Comparison of ENCODE assay signal across 8 cellular contexts in genomic region chr6:149862424-149862738, GRCh38. TPM values are rescaled to one million over a fixed set of nuclear protein-coding genes. Genes with fewer than 3 reads are reported as not detected.
DNase-seq lines count a peak whose midpoint lies in the region; ATAC-seq, FAIRE-seq and TF ChIP-seq lines count a peak whose summit lies in the region.
"Not testable (repeated sequence)": the region's sequence is repeated elsewhere in the genome, so short reads cannot be mapped to it uniquely, and the experiment has no call there.

No MANE protein-coding gene starts in this region.

- POLR2A ChIA-PET in IMR-90 (lab: Charles Lee; ENCODE audit: unreplicated experiment); K562 (lab: Yijun Ruan, JAX): not testable (repeated sequence)
- POLR2A ChIA-PET in WTC11 (lab: Charles Lee), result interaction anchor here (0.6 kb wide), 1 partner anchor 60 kb away, joined by 4 read pairs; no protein-coding TSS in a partner anchor
- POLR2A ChIA-PET in endothelial cell of umbilical vein (lab: Charles Lee), result interaction anchor here (0.7 kb wide), 1 partner anchor 36 kb away, joined by 3 read pairs; the partner anchor contains the start of gene RAET1E

- H2BK120ac ChIP-seq in IMR-90 (ENCODE audit: low read depth, low read length), result peak overlapping the region; percentile 86

- peaks cover 13% of the 10 kb centered on the region for H3K9me1 ChIP-seq in IMR-90 (ENCODE audit: insufficient read depth, low read length)
- not testable (repeated sequence) for H3K9me1 ChIP-seq in K562 (ENCODE audit: control insufficient read depth, insufficient read depth, low read length); endothelial cell of umbilical vein (replicated peaks; ENCODE audit: control insufficient read depth, extremely low read depth, insufficient read depth, low read length)

- H3K9me3 ChIP-seq in BE2C; IMR-90 (ENCODE audit: control insufficient read depth, insufficient read depth, low read length); K562 (replicated peaks; ENCODE audit: control insufficient read depth, insufficient read depth, low read depth, low read length); endothelial cell of umbilical vein (replicated peaks; ENCODE audit: control insufficient read depth, insufficient read depth, low read length); left lung; osteoblast (ENCODE audit: low read depth, low read length); stomach smooth muscle (ENCODE audit: control insufficient read depth in 2 of 2, low read length in 2 of 2): not testable (repeated sequence)

- peak overlapping the region; percentile 68 for H2BK5ac ChIP-seq in IMR-90 (ENCODE audit: low read depth, low read length, poor library complexity, severe bottlenecking)

- peak overlapping the region; percentile 17; the same call in 1 of the 2 replicates for H4K5ac ChIP-seq in IMR-90 (ENCODE audit: low read depth, low read length)

- not testable (repeated sequence) for H3K4me1 ChIP-seq in BE2C
- H3K4me1 ChIP-seq in IMR-90 (ENCODE audit: control insufficient read depth, insufficient read depth, low read length) (peaks cover 24% of the 10 kb centered on the region), K562 (replicated peaks in 1 of 2; ENCODE audit: control insufficient read depth in 2 of 2, insufficient read depth in 2 of 2, low read length in 2 of 2) (peaks cover 28 to 29% of the 10 kb centered on the region in 2 experiments; a peak in 4 of 5 replicates), endothelial cell of umbilical vein (ENCODE audit: control insufficient read depth, extremely low read depth, insufficient read depth, low read length) (peaks cover 43% of the 10 kb centered on the region), left lung (peaks cover 6 to 30% of the 10 kb centered on the region in 2 donors), osteoblast (ENCODE audit: insufficient read depth, low read length) (peaks cover 36% of the 10 kb centered on the region), stomach smooth muscle (ENCODE audit: control insufficient read depth, insufficient read depth, low read length) (peaks cover 20% of the 10 kb centered on the region)

- not testable (repeated sequence) for H3K27me3 ChIP-seq in BE2C; IMR-90 (ENCODE audit: control insufficient read depth, insufficient read depth, low read length); endothelial cell of umbilical vein (ENCODE audit: control insufficient read depth in 2 of 2, insufficient read depth in 2 of 2, low read length in 2 of 2); osteoblast (ENCODE audit: insufficient read depth, low read length); stomach smooth muscle (ENCODE audit: control insufficient read depth in 1 of 2, insufficient read depth in 2 of 2, low read length in 2 of 2)
- H3K27me3 ChIP-seq in K562 (ENCODE audit: control insufficient read depth in 2 of 2, insufficient read depth in 2 of 2, low read length in 2 of 2) (peaks cover 0 to 13% of the 10 kb centered on the region in 2 experiments; a peak in 3 of 5 replicates), left lung (peaks cover 0 to 20% of the 10 kb centered on the region in 2 donors)

- not testable (repeated sequence) for FAIRE-seq in K562 (lab: Jason Lieb, UNC); endothelial cell of umbilical vein (lab: Jason Lieb, UNC)

- not testable (repeated sequence) for TF ChIP-seq EP300 in K562 (IDR thresholded peaks at IDR 0.05; ENCODE audit: low read length)

- intact Hi-C loops in IMR-90 (cut with micrococcal nuclease); left lung (cut with DNase I): not testable (repeated sequence)
- intact Hi-C loops in K562 (cut with micrococcal nuclease), result loop anchor here (10.0 kb wide), 1 partner anchor 298 kb away; the partner anchor contains the start of gene GINM1
- intact Hi-C loops in endothelial cell of umbilical vein (cut with micrococcal nuclease), result loop anchor here (2.0 kb wide), 1 partner anchor 144 kb away; the partner anchor contains the start of gene LATS1

- peak overlapping the region; percentile 74 for H3K4me3 Mint-ChIP-seq in WTC11

- not testable (repeated sequence) for H3K36me3 Mint-ChIP-seq in WTC11

- no CpG with 5 or more reads among the region's 12 CpGs for WGBS in IMR-90 (ENCODE audit: extremely low coverage in 2 of 2, insufficient read length in 1 of 2), 2 experiments
- 77% methylated on average over 6 of the region's 12 CpGs for WGBS in K562 (ENCODE audit: insufficient coverage, low coverage, missing lambda C conversion rate)

- peak overlapping the region; percentile 86 for H3K23ac ChIP-seq in IMR-90 (ENCODE audit: low read depth, low read length)

- dilution Hi-C loops in IMR-90 (cut with HindIII; ENCODE audit: low sequenced_read_pairs, unreplicated experiment); endothelial cell of umbilical vein (cut with MboI; ENCODE audit: extremely low pct_ligation_motif_present, low sequenced_read_pairs): not testable (repeated sequence)

- H3K27me3 Mint-ChIP-seq in WTC11 (ENCODE audit: low read depth), result peaks cover 15% of the 10 kb centered on the region

- peak overlapping the region; percentile 61; the same call in 2 of the 3 replicates for H2BK15ac ChIP-seq in IMR-90 (ENCODE audit: low read depth, low read length)

- peak overlapping the region; percentile 37; the same call in 1 of the 2 replicates for H3K9ac ChIP-seq in IMR-90 (ENCODE audit: low read depth, low read length)
- not testable (repeated sequence) for H3K9ac ChIP-seq in K562 (ENCODE audit: insufficient read depth in 1 of 2, low read depth in 2 of 2, low read length in 2 of 2); endothelial cell of umbilical vein (replicated peaks; ENCODE audit: extremely low read depth, insufficient read depth, low read length)
- peak overlapping the region in 1 of 2 donors; percentile 80 for H3K9ac ChIP-seq in stomach smooth muscle (ENCODE audit: low read length in 2 of 2)

- peak overlapping the region; percentile 51 for H3K18ac ChIP-seq in IMR-90 (ENCODE audit: low read depth, low read length)

- H3K79me1 ChIP-seq in IMR-90 (ENCODE audit: low read depth in 1 of 2, low read length in 2 of 2), result peaks cover 12 to 33% of the 10 kb centered on the region in 2 experiments

- H3K4me2 ChIP-seq in IMR-90 (ENCODE audit: low read depth, low read length) (peak overlapping the region; percentile 90), endothelial cell of umbilical vein (ENCODE audit: insufficient read depth, low read length) (peak overlapping the region; percentile 93), osteoblast (ENCODE audit: insufficient read depth, low read length) (peak overlapping the region; percentile 85)
- not testable (repeated sequence) for H3K4me2 ChIP-seq in K562 (ENCODE audit: insufficient read depth, low read length)

- peak overlapping the region; percentile 45; the same call in 1 of the 2 replicates for H3K14ac ChIP-seq in IMR-90 (replicated peaks; ENCODE audit: low read depth, low read length)

- not testable (repeated sequence) for H3K79me2 ChIP-seq in K562 (ENCODE audit: control insufficient read depth, insufficient read depth, low read length)
- H3K79me2 ChIP-seq in endothelial cell of umbilical vein (ENCODE audit: control insufficient read depth, insufficient read depth, low read length), result peaks cover 28% of the 10 kb centered on the region
- H3K79me2 ChIP-seq in osteoblast (ENCODE audit: insufficient read depth, low read length), result peaks cover 46% of the 10 kb centered on the region

- H2AK5ac ChIP-seq in IMR-90 (ENCODE audit: low read depth, low read length), result peak overlapping the region; percentile 90; the same call in 1 of the 2 replicates

- H3K4me3 ChIP-seq in BE2C (ENCODE audit: low read depth, low read length) (peak overlapping the region; percentile 79), IMR-90 (ENCODE audit: insufficient read depth, low read depth, low read length) (peak overlapping the region; percentile 54), endothelial cell of umbilical vein (replicated peaks in 1 of 3; ENCODE audit: insufficient read depth in 1 of 3, low read depth in 1 of 3, low read length in 3 of 3) (peak overlapping the region in 2 of 3 experiments; percentile 84 to 91), left lung (peak overlapping the region; percentile 64 to 70), osteoblast (ENCODE audit: insufficient read depth, low read length) (peak overlapping the region; percentile 78), stomach smooth muscle (ENCODE audit: low read length in 2 of 2) (peak overlapping the region; percentile 76 to 81)
- H3K4me3 ChIP-seq in K562, result not testable (repeated sequence)

- peak overlapping the region; percentile 88 for H3K4ac ChIP-seq in IMR-90 (ENCODE audit: low read depth, low read length)

- TF ChIP-seq POLR2A in IMR-90 (IDR thresholded peaks at IDR 0.05; ENCODE audit: low read depth, low read length); K562 (conservative IDR thresholded peaks at IDR 0.05); endothelial cell of umbilical vein (IDR thresholded peaks at IDR 0.05; ENCODE audit: low read depth, low read length): not testable (repeated sequence)

- H3K27ac ChIP-seq in IMR-90 (ENCODE audit: insufficient read depth, low read length) (peak overlapping the region; percentile 89), left lung (peak overlapping the region; percentile 84 to 92), osteoblast (ENCODE audit: low read depth, low read length) (peak overlapping the region; percentile 93), stomach smooth muscle (ENCODE audit: low read length) (peak overlapping the region; percentile 79)
- not testable (repeated sequence) for H3K27ac ChIP-seq in K562 (ENCODE audit: extremely low read depth, low read depth, low read length); endothelial cell of umbilical vein (ENCODE audit: insufficient read depth, low read depth, low read length)

- not testable (repeated sequence) for ATAC-seq in IMR-90 (ENCODE audit: low read depth); WTC11; K562; left lung

- in situ Hi-C loops in IMR-90 (cut with MboI; ENCODE audit: low sequenced_read_pairs); K562 (cut with MboI): not testable (repeated sequence)

- H3K9me3 Mint-ChIP-seq in WTC11, result not testable (repeated sequence)

- BruUV-seq in IMR-90 (replicated peaks; lab: Mats Ljungman, UMichigan); K562 (replicated peaks; lab: Mats Ljungman, UMichigan); endothelial cell of umbilical vein (replicated peaks; lab: Mats Ljungman, UMichigan): not testable (repeated sequence)

- peak overlapping the region; percentile 90 for H4K91ac ChIP-seq in IMR-90 (ENCODE audit: insufficient read depth, low read depth, low read length)

- TF ChIP-seq CTCF in BE2C (IDR thresholded peaks at IDR 0.05; ENCODE audit: low read depth, low read length); IMR-90 (conservative IDR thresholded peaks at IDR 0.05; ENCODE audit: low read depth, low read length); WTC11 (IDR thresholded peaks at IDR 0.05); K562 (IDR thresholded peaks at IDR 0.05 in 2 of 3, conservative IDR thresholded peaks at IDR 0.05 in 1 of 3; ENCODE audit: insufficient read depth in 2 of 3, low read depth in 1 of 3, low read length in 3 of 3); endothelial cell of umbilical vein (IDR thresholded peaks at IDR 0.05; ENCODE audit: extremely low read depth in 1 of 2, insufficient read depth in 1 of 2, low read depth in 1 of 2, low read length in 2 of 2); left lung (IDR thresholded peaks at IDR 0.05); osteoblast (IDR thresholded peaks at IDR 0.05; ENCODE audit: extremely low read depth, low read depth, low read length): not testable (repeated sequence)

- peak overlapping the region; percentile 93 for H2BK20ac ChIP-seq in IMR-90 (ENCODE audit: low read depth, low read length)

- H2AK9ac ChIP-seq in IMR-90 (replicated peaks; ENCODE audit: low read depth, low read length, poor library complexity), result not testable (repeated sequence)

- TF ChIP-seq RAD21 in IMR-90 (IDR thresholded peaks at IDR 0.05; ENCODE audit: low read length); K562 (CRISPR knock-in tag; conservative IDR thresholded peaks at IDR 0.05 in 1 of 2, IDR thresholded peaks at IDR 0.05 in 1 of 2): not testable (repeated sequence)

- not testable (repeated sequence) for H3K27ac Mint-ChIP-seq in WTC11

- not testable (repeated sequence) for H2AFZ ChIP-seq in IMR-90 (replicated peaks; ENCODE audit: low read length, poor library complexity); K562 (ENCODE audit: low read depth, low read length); endothelial cell of umbilical vein (ENCODE audit: low read depth, low read length); osteoblast (ENCODE audit: low read length)

- CTCF ChIA-PET in IMR-90 (lab: Yijun Ruan, JAX), result interaction anchor here (0.6 to 1.4 kb wide), 3 partner anchors 18 to 364 kb away, joined by 3 to 7 read pairs (median 3); no protein-coding TSS in a partner anchor
- CTCF ChIA-PET in WTC11 (lab: Charles Lee), result interaction anchor here (0.6 to 0.8 kb wide), 2 partner anchors 63 to 1032 kb away, joined by 4 read pairs; no protein-coding TSS in a partner anchor
- CTCF ChIA-PET in K562 (lab: Yijun Ruan, JAX; ENCODE audit: low intra/inter-chr PET ratio), result not testable (repeated sequence)
- CTCF ChIA-PET in endothelial cell of umbilical vein (lab: Charles Lee), result interaction anchor here (1.4 to 5.1 kb wide), 3 partner anchors 15 to 23 kb away, joined by 4 to 40 read pairs (median 10); no protein-coding TSS in a partner anchor

- H4K8ac ChIP-seq in IMR-90 (ENCODE audit: low read depth in 2 of 2, low read length in 2 of 2), result peak overlapping the region; percentile 4 to 56; a peak in 2 of 4 replicates

- H4K20me1 ChIP-seq in IMR-90 (ENCODE audit: insufficient read depth, low read length), result peaks cover 16% of the 10 kb centered on the region
- not testable (repeated sequence) for H4K20me1 ChIP-seq in K562 (replicated peaks; ENCODE audit: control insufficient read depth, insufficient read depth, low read length); endothelial cell of umbilical vein (replicated peaks; ENCODE audit: control insufficient read depth, extremely low read depth, insufficient read depth, low read length); osteoblast (ENCODE audit: insufficient read depth, low read length)

- H3K36me3 ChIP-seq in BE2C; IMR-90 (ENCODE audit: control insufficient read depth, insufficient read depth, low read length); K562 (ENCODE audit: control insufficient read depth, insufficient read depth, low read length); endothelial cell of umbilical vein (ENCODE audit: control insufficient read depth in 2 of 2, extremely low read depth in 1 of 2, insufficient read depth in 2 of 2, low read length in 2 of 2); left lung; osteoblast (ENCODE audit: insufficient read depth, low read length); stomach smooth muscle (ENCODE audit: control insufficient read depth in 2 of 2, insufficient read depth in 2 of 2, low read length in 2 of 2): not testable (repeated sequence)

- peaks cover 41% of the 10 kb centered on the region for H3K4me1 Mint-ChIP-seq in WTC11

- not testable (repeated sequence) for DNase-seq in BE2C; IMR-90; WTC11 (ENCODE audit: low spot score); K562 (ENCODE audit: extremely low read depth in 1 of 4, low spot score in 3 of 4); endothelial cell of umbilical vein (ENCODE audit: low read depth, low spot score); left lung; osteoblast (ENCODE audit: insufficient read length, low spot score, missing footprints)

- peak overlapping the region; percentile 50; the same call in 1 of the 2 replicates for H3K56ac ChIP-seq in IMR-90 (ENCODE audit: extremely low read depth, insufficient read depth, low read length)

RNA-seq across cellular contexts. Expression of gene LRP11, which starts 1.8 kb away (rescaled TPM):
- polyA plus RNA-seq in BE2C (2012; ENCODE audit: insufficient read depth, insufficient read length, low read depth), result 4.3 TPM
- total RNA-seq in IMR-90 (2012; rRNA removed), result 63.8 and 74.7 TPM in 2 replicates
- 46.5 and 48.8 TPM in 2 replicates for polyA plus RNA-seq in IMR-90 (2012; rRNA removed)
- polyA plus RNA-seq in IMR-90 (2012; cell fraction: cytosol; rRNA removed), result 17.7 and 33.4 TPM in 2 replicates
- 21.3 and 25.1 TPM in 2 replicates for polyA plus RNA-seq in IMR-90 (2012; cell fraction: nucleus; rRNA removed; ENCODE audit: low replicate concordance)
- total RNA-seq in WTC11 (2021), result 19.8 to 22.5 TPM (median 22.2 TPM) in 3 replicates
- 3.8 and 4.9 TPM in 2 replicates for total RNA-seq in K562 (2011; cell fraction: chromatin; rRNA removed; ENCODE audit: low replicate concordance)
- 3.8 TPM in 2 replicates for total RNA-seq in K562 (2011; cell fraction: nucleolus; rRNA removed)
- total RNA-seq in K562 (2011; cell fraction: nucleoplasm; rRNA removed), result 3.6 and 5.7 TPM in 2 replicates
- total RNA-seq in K562 (2014; rRNA removed), result 2.2 and 4.6 TPM in 2 replicates
- total RNA-seq in K562 (2014; rRNA removed; fragmentation: Illumina TruSeq; extraction: Trizol), result 2.7 and 3.5 TPM in 2 replicates
- total RNA-seq in K562 (2015; rRNA removed; fragmentation: Illumina TruSeq; extraction: Trizol), result 2.4 and 2.6 TPM in 2 replicates
- total RNA-seq in K562 (2021), result 2.9 and 3.6 TPM in 2 replicates
- polyA plus RNA-seq in K562 (2011; rRNA removed), result 2.6 and 8.2 TPM in 2 replicates
- 3.2 and 7.3 TPM in 2 replicates for polyA plus RNA-seq in K562 (2011; cell fraction: cytosol; rRNA removed)
- 1.8 and 5.8 TPM in 2 replicates for polyA plus RNA-seq in K562 (2011; cell fraction: nucleus; rRNA removed)
- 2.6 and 2.7 TPM in 2 replicates for polyA plus RNA-seq in K562 (2012)
- 1.8 and 3.4 TPM in 2 replicates for polyA plus RNA-seq in K562 (2014; fragmentation: Illumina TruSeq; extraction: Trizol)
- under 1 TPM; 0.51 to 0.94 TPM for polyA plus RNA-seq in K562 (2014; fragmentation: Nextera tagmentation; extraction: Ambion mirVana)
- 2.0 and 2.1 TPM in 2 replicates for polyA plus RNA-seq in K562 (2014; rRNA removed)
- 3.6 and 13.1 TPM in 2 replicates for polyA minus RNA-seq in K562 (2011; rRNA and poly(A)+ RNA removed)
- 3.4 and 9.2 TPM in 2 replicates for polyA minus RNA-seq in K562 (2011; cell fraction: cytosol; rRNA and poly(A)+ RNA removed)
- polyA minus RNA-seq in K562 (2011; cell fraction: nucleus; rRNA and poly(A)+ RNA removed), result 2.2 and 5.2 TPM in 2 replicates
- total RNA-seq in endothelial cell of umbilical vein, result 29.9 and 59.1 TPM in 2 replicates
- polyA plus RNA-seq in endothelial cell of umbilical vein, result 17.5 and 23.1 TPM in 2 replicates
- 18.6 and 20.8 TPM in 2 replicates for polyA plus RNA-seq in endothelial cell of umbilical vein (2011; cell fraction: cytosol; rRNA removed)
- 14.9 and 17.1 TPM in 2 replicates for polyA plus RNA-seq in endothelial cell of umbilical vein (2011; cell fraction: nucleus; rRNA removed)
- polyA plus RNA-seq in endothelial cell of umbilical vein (2012), result 29.1 and 33.1 TPM in 2 replicates
- polyA minus RNA-seq in endothelial cell of umbilical vein, result 54.4 and 54.5 TPM in 2 replicates
- polyA minus RNA-seq in endothelial cell of umbilical vein (2011; cell fraction: cytosol; rRNA and poly(A)+ RNA removed), result 54.4 TPM
- polyA minus RNA-seq in endothelial cell of umbilical vein (2011; cell fraction: nucleus; rRNA and poly(A)+ RNA removed), result 11.0 TPM in 2 replicates
- total RNA-seq in left lung, result 10 to 100 TPM; 40.9 to 42.6 TPM
- 39.4 and 54.2 TPM in 2 replicates for total RNA-seq in osteoblast

RNA-seq across cellular contexts. Expression of gene RAET1E, which starts 35.5 kb away (rescaled TPM):
- polyA plus RNA-seq in BE2C (2012; ENCODE audit: insufficient read depth, insufficient read length, low read depth), result not detected
- total RNA-seq in IMR-90 (2012; rRNA removed) (not detected in 2 replicates), WTC11 (2021) (not detected in 3 replicates), K562 (2014; rRNA removed) (not detected in 2 replicates), K562 (2014; rRNA removed; fragmentation: Illumina TruSeq; extraction: Trizol) (not detected in 2 replicates), K562 (2015; rRNA removed; fragmentation: Illumina TruSeq; extraction: Trizol) (not detected in 2 replicates), K562 (2021) (not detected in 2 replicates), endothelial cell of umbilical vein (not detected in 2 replicates), left lung (under 1 TPM; 0.35 to 0.50 TPM), osteoblast (0.36 and 0.88 TPM in 2 replicates)
- polyA plus RNA-seq in IMR-90 (2012; rRNA removed) (not detected in 2 replicates), K562 (2011; rRNA removed) (not detected in 2 replicates), K562 (2014; fragmentation: Illumina TruSeq; extraction: Trizol) (not detected in 2 replicates), K562 (2014; fragmentation: Nextera tagmentation; extraction: Ambion mirVana) (not detected), K562 (2014; rRNA removed) (not detected in 2 replicates), endothelial cell of umbilical vein (0.04 TPM in 1 of 2 replicates, not detected in the other)
- polyA plus RNA-seq in IMR-90 (2012; cell fraction: cytosol; rRNA removed), result 0.02 TPM in 1 of 2 replicates, not detected in the other
- 0.16 TPM in 1 of 2 replicates, not detected in the other for polyA plus RNA-seq in IMR-90 (2012; cell fraction: nucleus; rRNA removed; ENCODE audit: low replicate concordance)
- total RNA-seq in K562 (2011; cell fraction: chromatin; rRNA removed; ENCODE audit: low replicate concordance), result not detected in 2 replicates
- total RNA-seq in K562 (2011; cell fraction: nucleolus; rRNA removed), result not detected in 2 replicates
- total RNA-seq in K562 (2011; cell fraction: nucleoplasm; rRNA removed), result not detected in 2 replicates
- polyA plus RNA-seq in K562 (2011; cell fraction: cytosol; rRNA removed), result 0.01 and 0.18 TPM in 2 replicates
- 0.24 TPM in 1 of 2 replicates, not detected in the other for polyA plus RNA-seq in K562 (2011; cell fraction: nucleus; rRNA removed)
- not detected in 2 replicates for polyA plus RNA-seq in K562 (2012)
- polyA minus RNA-seq in K562 (2011; rRNA and poly(A)+ RNA removed), result not detected in 2 replicates
- polyA minus RNA-seq in K562 (2011; cell fraction: cytosol; rRNA and poly(A)+ RNA removed), result not detected in 2 replicates
- 0.11 and 0.13 TPM in 2 replicates for polyA minus RNA-seq in K562 (2011; cell fraction: nucleus; rRNA and poly(A)+ RNA removed)
- not detected in 2 replicates for polyA plus RNA-seq in endothelial cell of umbilical vein (2011; cell fraction: cytosol; rRNA removed)
- not detected in 2 replicates for polyA plus RNA-seq in endothelial cell of umbilical vein (2011; cell fraction: nucleus; rRNA removed)
- polyA plus RNA-seq in endothelial cell of umbilical vein (2012), result not detected in 2 replicates
- not detected in 2 replicates for polyA minus RNA-seq in endothelial cell of umbilical vein
- 7.4 TPM for polyA minus RNA-seq in endothelial cell of umbilical vein (2011; cell fraction: cytosol; rRNA and poly(A)+ RNA removed)
- polyA minus RNA-seq in endothelial cell of umbilical vein (2011; cell fraction: nucleus; rRNA and poly(A)+ RNA removed), result 0.19 TPM in 1 of 2 replicates, not detected in the other
